16 cellular contexts compared by ENCODE assay signal in the genomic region with DNA sequence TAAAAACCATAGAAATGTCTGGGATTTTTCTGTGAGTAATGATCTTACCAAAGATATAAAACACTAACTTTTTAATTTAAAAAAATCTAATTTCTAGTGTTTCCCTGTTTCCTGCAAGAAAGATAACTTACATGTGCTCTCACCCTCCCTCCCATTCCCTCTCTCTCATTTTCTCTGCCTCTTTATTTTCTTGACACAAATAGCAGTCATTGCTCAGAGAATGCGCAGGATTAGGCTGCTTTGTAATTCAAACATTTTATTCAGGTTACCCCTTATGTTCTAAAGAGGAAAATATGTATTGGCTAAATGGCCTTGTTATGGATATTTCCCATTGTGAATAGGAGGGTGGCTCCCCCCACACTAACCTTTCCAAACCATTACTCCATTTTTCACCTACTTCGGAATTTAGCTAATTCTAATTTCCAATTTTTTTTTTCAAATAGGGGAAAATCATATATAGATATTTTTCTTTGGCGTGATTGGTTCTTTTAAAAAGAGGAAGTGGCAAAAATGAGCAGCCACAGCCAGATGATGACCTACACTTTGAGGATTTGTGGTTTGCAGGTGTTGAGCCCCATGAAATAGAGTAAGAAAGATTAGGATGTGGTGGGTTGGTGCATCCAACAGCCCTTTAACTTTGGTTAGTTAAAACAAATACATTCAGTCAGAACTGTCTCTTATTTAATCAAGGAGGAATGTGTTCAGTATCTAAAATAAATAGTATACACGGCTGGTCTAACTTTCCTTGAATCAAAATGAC.
DNase-seq lines count a peak whose midpoint lies in the region; ATAC-seq and TF ChIP-seq lines count a peak whose summit lies in the region.
"Had no signal": no experiment of that assay in that cellular context is flagged by ENCODE, and none has a peak within 500 bp of the region (broad histone marks: within the 10 kb centered on the region; RNA-seq: fewer than 3 reads in every experiment).

No MANE protein-coding gene starts in this region.

- H3K56ac ChIP-seq in H9 (ENCODE audit: insufficient read length, low read depth, low read length) = no peak overlapping the region

- H3T11ph ChIP-seq in H9 (ENCODE audit: low read length) = peak overlapping the region; percentile 81

- peak; percentile 52 for ATAC-seq in GM18520 (IDR thresholded peaks at IDR 0.05; ENCODE audit: unreplicated experiment)
- peak; percentile 57 for ATAC-seq in HG03521 (IDR thresholded peaks at IDR 0.05; ENCODE audit: unreplicated experiment)
- no peak for ATAC-seq in heart left ventricle
- ATAC-seq: left colon, SK-N-SH treated with all-trans-retinoic acid at 6 μM for 48 hours had no signal

- H3K27ac Mint-ChIP-seq in H9 = peak overlapping the region; percentile 89 to 92 (median 91); a peak in 5 of 7 replicates
- H3K27ac Mint-ChIP-seq: nephron progenitor cell had no signal

- no peak overlapping the region for H4K91ac ChIP-seq in H9 (ENCODE audit: insufficient read length, low read depth, low read length)

- no peak overlapping the region for H2BK15ac ChIP-seq in H9 (ENCODE audit: low read depth, low read length)

- DNase-seq in H9 (no peak), heart left ventricle (no peak), NOMO-1 (lab: John Stamatoyannopoulos, UW; ENCODE audit: unreplicated experiment in 2 of 2) (no peak)
- DNase-seq in central memory CD4-positive, alpha-beta T cell = no peak
- DNase-seq: activated naive CD4-positive, alpha-beta T cell treated with Interleukin-2 at 50 U/mL for 16 hours; GM23248; hypothalamus; IMR-90; left colon; NCI-H2107; nephron progenitor cell; Peyer's patch had no signal

- WGBS in H9 (ENCODE audit: extremely low coverage, insufficient read length, low lambda C conversion rate) = no CpG with 5 or more reads among the region's 4 CpGs
- WGBS in heart left ventricle, 4 donors = 57 to 64% (median 61%) methylated on average over 4 of the region's 4 CpGs

- no peak overlapping the region for H4K8ac ChIP-seq in H9 (replicated peaks; ENCODE audit: insufficient read length, low read depth, low read length)

- no peaks in the 10 kb centered on the region for H3K79me2 ChIP-seq in H9 (ENCODE audit: insufficient read depth, low read length)

- H3K36me3 ChIP-seq in iPS-18a (ENCODE audit: control insufficient read depth, low read depth, low read length) = no peaks in the 10 kb centered on the region
- H3K36me3 ChIP-seq in heart left ventricle = no peaks in the 10 kb centered on the region
- H3K36me3 ChIP-seq: Peyer's patch had no signal

- H3K23me2 ChIP-seq in H9 (ENCODE audit: insufficient read length, low read depth, low read length, poor library complexity, severe bottlenecking) = no peaks in the 10 kb centered on the region

- peaks cover 2% of the 10 kb centered on the region for H3K4me1 ChIP-seq in H9 (ENCODE audit: insufficient read depth, low read length)
- H3K4me1 ChIP-seq in iPS-18a (ENCODE audit: control insufficient read depth, low read depth, low read length) = peaks cover 39% of the 10 kb centered on the region
- H3K4me1 ChIP-seq in heart left ventricle = no peaks in the 10 kb centered on the region
- H3K4me1 ChIP-seq: Peyer's patch had no signal

- H3K4me2 ChIP-seq in H9 (ENCODE audit: insufficient read depth, insufficient read length, low read length) = peak overlapping the region; percentile 29

- no peaks in the 10 kb centered on the region for H3K79me1 ChIP-seq in H9 (ENCODE audit: insufficient read depth, low read depth, low read length, poor library complexity, severe bottlenecking)

- no peak overlapping the region for H4K5ac ChIP-seq in H9 (ENCODE audit: insufficient read length, low read depth, low read length)

- H3K4me3 Mint-ChIP-seq in H9 = peak overlapping the region in 1 of 2 experiments; percentile 7; a peak in 1 of 5 replicates
- H3K4me3 Mint-ChIP-seq: nephron progenitor cell had no signal

- H2AK5ac ChIP-seq in H9 (ENCODE audit: insufficient read length, low read length) = no peak overlapping the region

- H2BK5ac ChIP-seq in H9 (ENCODE audit: insufficient read length, low read length) = no peak overlapping the region

- H3K27me3 Mint-ChIP-seq in H9 (ENCODE audit: low read depth) = no peaks in the 10 kb centered on the region

- H4K20me1 ChIP-seq in H9 (ENCODE audit: control insufficient read depth, insufficient read depth, insufficient read length) = no peaks in the 10 kb centered on the region

- H3K36me3 Mint-ChIP-seq in H9 (ENCODE audit: insufficient read depth in 1 of 3, low read depth in 3 of 3) = no peaks in the 10 kb centered on the region; a peak in 1 of 7 replicates

- H3K23ac ChIP-seq in H9 (ENCODE audit: insufficient read length, low read depth, low read length) = no peak overlapping the region

- peak overlapping the region; percentile 63 for H3K27ac ChIP-seq in H9 (ENCODE audit: insufficient read length, low read depth, low read length)
- no peak overlapping the region for H3K27ac ChIP-seq in iPS-18a (ENCODE audit: low read length)
- H3K27ac ChIP-seq in heart left ventricle = no peak overlapping the region
- H3K27ac ChIP-seq: GM23248, Peyer's patch had no signal

- H3K4ac ChIP-seq in H9 (ENCODE audit: low read depth, low read length) = no peak overlapping the region

- peaks cover 48 to 53% of the 10 kb centered on the region in 2 experiments for H3K4me1 Mint-ChIP-seq in H9

- H2BK120ac ChIP-seq in H9 (ENCODE audit: low read depth, low read length, poor library complexity, severe bottlenecking) = no peak overlapping the region

- H3K14ac ChIP-seq in H9 (ENCODE audit: insufficient read depth, low read length) = no peak overlapping the region

- H3K27me3 ChIP-seq in H9 (ENCODE audit: insufficient read depth, low read length) = no peaks in the 10 kb centered on the region
- H3K27me3 ChIP-seq in iPS-18a (ENCODE audit: control insufficient read depth, insufficient read depth, low read length) = no peaks in the 10 kb centered on the region
- H3K27me3 ChIP-seq in heart left ventricle = no peaks in the 10 kb centered on the region
- H3K27me3 ChIP-seq: Peyer's patch had no signal

- no peak overlapping the region for H2AFZ ChIP-seq in H9 (ENCODE audit: low read length)
- H2AFZ ChIP-seq: GM23248 had no signal

- H3K18ac ChIP-seq in H9 (ENCODE audit: insufficient read length, low read depth, low read length) = no peak overlapping the region

- no peaks in the 10 kb centered on the region for H3K9me3 Mint-ChIP-seq in H9
- H3K9me3 Mint-ChIP-seq: nephron progenitor cell had no signal

- no peak overlapping the region for H2BK12ac ChIP-seq in H9 (ENCODE audit: insufficient read length, low read depth, low read length)

- H3K9me3 ChIP-seq in H9 (ENCODE audit: control insufficient read depth, low read depth, low read length) (no peaks in the 10 kb centered on the region), iPS-18a (ENCODE audit: control insufficient read depth, low read depth, low read length) (no peaks in the 10 kb centered on the region), heart left ventricle (no peaks in the 10 kb centered on the region)
- H3K9me3 ChIP-seq: Peyer's patch had no signal

- H3K4me3 ChIP-seq in iPS-18a (ENCODE audit: low read length) (peak overlapping the region; percentile 2), heart left ventricle (no peak overlapping the region)
- H3K4me3 ChIP-seq: GM23248, Peyer's patch had no signal

- H3K9ac ChIP-seq in H9 (ENCODE audit: extremely low read depth, insufficient read length, low read length) (no peak overlapping the region), iPS-18a (ENCODE audit: low read length) (peak overlapping the region; percentile 11)
- H3K9ac ChIP-seq: GM23248 had no signal

- H2BK20ac ChIP-seq in H9 (ENCODE audit: low read depth, low read length, poor library complexity, severe bottlenecking) = peak overlapping the region; percentile 98

- TF ChIP-seq CTCF in H9 (conservative IDR thresholded peaks at IDR 0.05) = no peak
- no peak for TF ChIP-seq CTCF in heart left ventricle (IDR thresholded peaks at IDR 0.05)

- TF ChIP-seq POLR2A in heart left ventricle (IDR thresholded peaks at IDR 0.05) = no peak

- intact Hi-C loops in heart left ventricle (cut with DNase I) = no loop called here

Comparison
In these comparisons a context has a peak if more than half of its experiments do, and no peak if none do; other contexts are left out.
1. ATAC-seq: peak in GM18520 (single experiment) and HG03521 (single experiment); none in heart left ventricle (0 of 4).